Comparison of ENCODE assay signal across 15 cellular contexts in genomic region chr6:106748547-106749207, GRCh38.
DNase-seq lines count a peak whose midpoint lies in the region; ATAC-seq and TF ChIP-seq lines count a peak whose summit lies in the region.
"Had no signal": no experiment of that assay in that cellular context is flagged by ENCODE, and none has a peak within 500 bp of the region (broad histone marks: within the 10 kb centered on the region; RNA-seq: fewer than 3 reads in every experiment).

No MANE protein-coding gene starts in this region.

- DNase-seq in activated naive CD8-positive, alpha-beta T cell treated with anti-CD3 and anti-CD28 coated beads, Interleukin-2, amount 10 ng/mL, durations not matched to agents 7 days and 5 days: no peak
- DNase-seq in activated naive CD8-positive, alpha-beta T cell treated with anti-CD3 and anti-CD28 coated beads, Interleukin-2, amount 50 U/mL, for 24 hours: no peak
- DNase-seq in PC-9 (no peak), germinal center (ENCODE audit: low spot score) (peak; percentile 15), type B pancreatic cell (ENCODE audit: extremely low spot score, unreplicated experiment) (no peak), erythroblast (lab: John Stamatoyannopoulos, UW) (no peak), uterus (no peak)
- DNase-seq in effector memory CD8-positive, alpha-beta T cell: no peak
- DNase-seq: activated B cell treated with CpG ODN at 0.5 μM for 24 hours; activated naive CD8-positive, alpha-beta T cell treated with anti-CD3 and anti-CD28 coated beads for 36 hours; immature natural killer cell; mucosa of descending colon; NCI-H2081; stimulated activated CD4-positive, alpha-beta T cell treated with anti-CD3 and anti-CD28 coated beads, Interleukin-15, amount 100 ng/mL, for 24 hours; testis had no signal

- H3K36me3 Mint-ChIP-seq in activated naive CD8-positive, alpha-beta T cell treated with anti-CD3 and anti-CD28 coated beads, Interleukin-2, amount 10 ng/mL, durations not matched to agents 7 days and 5 days: no peaks in the 10 kb centered on the region
- no peaks in the 10 kb centered on the region for H3K36me3 Mint-ChIP-seq in activated naive CD8-positive, alpha-beta T cell treated with anti-CD3 and anti-CD28 coated beads, Interleukin-2, amount 50 U/mL, for 24 hours (ENCODE audit: low read depth)
- peaks cover 7% of the 10 kb centered on the region for H3K36me3 Mint-ChIP-seq in type B pancreatic cell
- no peaks in the 10 kb centered on the region for H3K36me3 Mint-ChIP-seq in effector memory CD8-positive, alpha-beta T cell (ENCODE audit: insufficient read depth)
- H3K36me3 Mint-ChIP-seq: activated naive CD8-positive, alpha-beta T cell treated with anti-CD3 and anti-CD28 coated beads for 36 hours; immature natural killer cell had no signal

- no peak for TF ChIP-seq POLR2A in erythroblast (IDR thresholded peaks at IDR 0.05; ENCODE audit: low read length)
- TF ChIP-seq POLR2A in uterus (IDR thresholded peaks at IDR 0.05): no peak

- H3K9me3 Mint-ChIP-seq in activated naive CD8-positive, alpha-beta T cell treated with anti-CD3 and anti-CD28 coated beads, Interleukin-2, amount 10 ng/mL, durations not matched to agents 7 days and 5 days: no peaks in the 10 kb centered on the region
- H3K9me3 Mint-ChIP-seq in activated naive CD8-positive, alpha-beta T cell treated with anti-CD3 and anti-CD28 coated beads, Interleukin-2, amount 50 U/mL, for 24 hours: no peaks in the 10 kb centered on the region
- H3K9me3 Mint-ChIP-seq in type B pancreatic cell: peaks cover 4% of the 10 kb centered on the region
- H3K9me3 Mint-ChIP-seq in effector memory CD8-positive, alpha-beta T cell: no peaks in the 10 kb centered on the region
- H3K9me3 Mint-ChIP-seq: activated B cell treated with CpG ODN at 0.5 μM for 24 hours; activated naive CD8-positive, alpha-beta T cell treated with anti-CD3 and anti-CD28 coated beads for 36 hours had no signal

- H3K79me2 ChIP-seq in PC-9 (ENCODE audit: low read depth): no peaks in the 10 kb centered on the region

- POLR2A ChIA-PET in activated naive CD8-positive, alpha-beta T cell treated with anti-CD3 and anti-CD28 coated beads, Interleukin-2, amount 10 ng/mL, durations not matched to agents 7 days and 5 days (lab: Charles Lee): no interaction called here
- POLR2A ChIA-PET in PC-9 (lab: Charles Lee; ENCODE audit: unreplicated experiment): no interaction called here

- H3K27ac Mint-ChIP-seq in activated naive CD8-positive, alpha-beta T cell treated with anti-CD3 and anti-CD28 coated beads, Interleukin-2, amount 10 ng/mL, durations not matched to agents 7 days and 5 days: peak overlapping the region; percentile 0
- H3K27ac Mint-ChIP-seq in activated naive CD8-positive, alpha-beta T cell treated with anti-CD3 and anti-CD28 coated beads, Interleukin-2, amount 50 U/mL, for 24 hours: no peak overlapping the region
- H3K27ac Mint-ChIP-seq in type B pancreatic cell: peak overlapping the region; percentile 45
- H3K27ac Mint-ChIP-seq in effector memory CD8-positive, alpha-beta T cell: no peak overlapping the region
- H3K27ac Mint-ChIP-seq: activated B cell treated with CpG ODN at 0.5 μM for 24 hours; activated naive CD8-positive, alpha-beta T cell treated with anti-CD3 and anti-CD28 coated beads for 36 hours; immature natural killer cell had no signal

- no peaks in the 10 kb centered on the region for H3K9me2 ChIP-seq in PC-9 (ENCODE audit: insufficient read depth)

- TF ChIP-seq CTCF in PC-9 (conservative IDR thresholded peaks at IDR 0.05) (no peak), type B pancreatic cell (conservative IDR thresholded peaks at IDR 0.05) (peak; percentile 48), uterus (IDR thresholded peaks at IDR 0.05) (no peak)

- H3K36me3 ChIP-seq in PC-9 (ENCODE audit: low read depth): no peaks in the 10 kb centered on the region
- H3K36me3 ChIP-seq in uterus: no peaks in the 10 kb centered on the region

- CTCF ChIA-PET in PC-9 (lab: Charles Lee): no interaction called here

- 0 out of 2 replicates have a peak overlapping the region, but pooled peaks have one; percentile 69 for H3K4me2 ChIP-seq in PC-9

- H3K4me3 ChIP-seq in PC-9 (no peak overlapping the region), uterus (no peak overlapping the region)
- H3K4me3 ChIP-seq: mucosa of descending colon, testis had no signal

- no peak overlapping the region for H3K4me3 Mint-ChIP-seq in activated naive CD8-positive, alpha-beta T cell treated with anti-CD3 and anti-CD28 coated beads, Interleukin-2, amount 10 ng/mL, durations not matched to agents 7 days and 5 days
- H3K4me3 Mint-ChIP-seq in activated naive CD8-positive, alpha-beta T cell treated with anti-CD3 and anti-CD28 coated beads, Interleukin-2, amount 50 U/mL, for 24 hours: no peak overlapping the region
- peak overlapping the region; percentile 0 for H3K4me3 Mint-ChIP-seq in type B pancreatic cell
- H3K4me3 Mint-ChIP-seq in effector memory CD8-positive, alpha-beta T cell: no peak overlapping the region
- H3K4me3 Mint-ChIP-seq: activated B cell treated with CpG ODN at 0.5 μM for 24 hours; activated naive CD8-positive, alpha-beta T cell treated with anti-CD3 and anti-CD28 coated beads for 36 hours; immature natural killer cell had no signal

- BruUV-seq in PC-9 (replicated peaks; lab: Mats Ljungman, UMichigan): no TSS peak

- H3F3A ChIP-seq in PC-9 (ENCODE audit: insufficient read depth, low read depth): peaks cover 63% of the 10 kb centered on the region

- H3K4me1 ChIP-seq in PC-9 (replicated peaks; ENCODE audit: insufficient read depth) (peaks cover 73% of the 10 kb centered on the region), uterus (no peaks in the 10 kb centered on the region)
- H3K4me1 ChIP-seq: testis had no signal

- H3K4me1 Mint-ChIP-seq in activated naive CD8-positive, alpha-beta T cell treated with anti-CD3 and anti-CD28 coated beads, Interleukin-2, amount 10 ng/mL, durations not matched to agents 7 days and 5 days: no peaks in the 10 kb centered on the region
- H3K4me1 Mint-ChIP-seq in activated naive CD8-positive, alpha-beta T cell treated with anti-CD3 and anti-CD28 coated beads, Interleukin-2, amount 50 U/mL, for 24 hours: peaks cover 5% of the 10 kb centered on the region
- H3K4me1 Mint-ChIP-seq in type B pancreatic cell (ENCODE audit: unreplicated experiment): peaks cover 65% of the 10 kb centered on the region
- no peaks in the 10 kb centered on the region for H3K4me1 Mint-ChIP-seq in effector memory CD8-positive, alpha-beta T cell (ENCODE audit: low read depth in 2 of 2)
- H3K4me1 Mint-ChIP-seq: immature natural killer cell had no signal

- H2AFZ ChIP-seq in PC-9: no peak overlapping the region

- H3K9me3 ChIP-seq in PC-9 (ENCODE audit: insufficient read depth, low read depth) (no peaks in the 10 kb centered on the region), uterus (no peaks in the 10 kb centered on the region)
- H3K9me3 ChIP-seq: mucosa of descending colon, testis had no signal

- no peaks in the 10 kb centered on the region for H4K20me1 ChIP-seq in PC-9 (ENCODE audit: insufficient read depth)

- H3K27ac ChIP-seq in PC-9 (peak overlapping the region; percentile 98; the same call in 1 of the 2 replicates), uterus (no peak overlapping the region)
- H3K27ac ChIP-seq: testis had no signal

- peaks cover 10% of the 10 kb centered on the region for H3K27me3 Mint-ChIP-seq in activated naive CD8-positive, alpha-beta T cell treated with anti-CD3 and anti-CD28 coated beads, Interleukin-2, amount 10 ng/mL, durations not matched to agents 7 days and 5 days
- peaks cover 3% of the 10 kb centered on the region for H3K27me3 Mint-ChIP-seq in activated naive CD8-positive, alpha-beta T cell treated with anti-CD3 and anti-CD28 coated beads, Interleukin-2, amount 50 U/mL, for 24 hours
- H3K27me3 Mint-ChIP-seq in type B pancreatic cell: no peaks in the 10 kb centered on the region
- peaks cover 57 to 74% of the 10 kb centered on the region in 2 donors for H3K27me3 Mint-ChIP-seq in effector memory CD8-positive, alpha-beta T cell
- H3K27me3 Mint-ChIP-seq: activated B cell treated with CpG ODN at 0.5 μM for 24 hours had no signal

- intact Hi-C loops in PC-9 (cut with micrococcal nuclease; ENCODE audit: unreplicated experiment): no loop called here
- intact Hi-C loops in uterus (cut with DNase I; ENCODE audit: low total_unique reads): no loop called here

- no peaks in the 10 kb centered on the region for H3K27me3 ChIP-seq in PC-9 (ENCODE audit: insufficient read depth, low read depth)
- H3K27me3 ChIP-seq in uterus: no peaks in the 10 kb centered on the region
- H3K27me3 ChIP-seq: testis had no signal

- no peak for ATAC-seq in activated naive CD8-positive, alpha-beta T cell treated with anti-CD3 and anti-CD28 coated beads, Interleukin-2, amount 10 ng/mL, durations not matched to agents 7 days and 5 days (ENCODE audit: low read depth)
- no peak for ATAC-seq in activated naive CD8-positive, alpha-beta T cell treated with anti-CD3 and anti-CD28 coated beads, Interleukin-2, amount 50 U/mL, for 24 hours
- ATAC-seq in effector memory CD8-positive, alpha-beta T cell (replicated peaks): no peak
- ATAC-seq: mucosa of descending colon had no signal

Comparison
In these comparisons a context has a peak if more than half of its experiments do, and no peak if none do; other contexts are left out.
1. H3K27ac Mint-ChIP-seq: peak in activated naive CD8-positive, alpha-beta T cell treated with anti-CD3 and anti-CD28 coated beads, Interleukin-2, amount 10 ng/mL, durations not matched to agents 7 days and 5 days (single experiment) and type B pancreatic cell (single experiment); none in activated naive CD8-positive, alpha-beta T cell treated with anti-CD3 and anti-CD28 coated beads, Interleukin-2, amount 50 U/mL, for 24 hours (single experiment) and effector memory CD8-positive, alpha-beta T cell (0 of 2).